In genomic region chr11:17646451-17647145, GRCh38 we compare ENCODE assay signal across 25 cellular contexts.
"Had no signal": no experiment of that assay in that cellular context is flagged by ENCODE, and none has a peak within 500 bp of the region (broad histone marks: within the 10 kb centered on the region; RNA-seq: fewer than 3 reads in every experiment).

No MANE protein-coding gene starts in this region.

- H3K27me3 ChIP-seq: colonic mucosa, MG63 had no signal

- DNase-seq: activated CD4-positive, alpha-beta T cell treated with anti-CD3 and anti-CD28 coated beads, Interleukin-2, amount 50 U/mL, for 1 hour; activated CD4-positive, CD25-positive, alpha-beta regulatory T cell; activated CD8-positive, alpha-beta memory T cell treated with anti-CD3 and anti-CD28 coated beads, Interleukin-2, amount 50 U/mL, for 4 hours; activated CD8-positive, alpha-beta T cell treated with anti-CD3 and anti-CD28 coated beads for 36 hours; activated gamma-delta T cell treated with Interleukin-2 at 50 U/mL for 16 hours; activated naive CD4-positive, alpha-beta T cell treated with anti-CD3 and anti-CD28 coated beads, Interleukin-2, amount 10 ng/mL, durations not matched to agents 7 days and 5 days; activated naive CD8-positive, alpha-beta T cell treated with anti-CD3 and anti-CD28 coated beads for 36 hours; activated T-cell treated with anti-CD3 and anti-CD28 coated beads, Interleukin-2, amount 50 U/mL, for 72 hours; caudate nucleus; colonic mucosa; MG63; NCI-H1105; NCI-H1436; NCI-H1694 treated with DMSO at 0.1 percent for 48 hours; NCI-H2029 treated with DMSO at 0.1 percent for 48 hours; NCI-H345; NCI-H510A; NCI-H526 treated with DMSO at 0.1 percent for 48 hours; NCI-H82; NK-92 treated with Interleukin-12 subunit alpha and Interleukin-12 subunit beta, amount 100 ng/mL, for 24 hours; PC-3; SHP77 treated with DMSO at 0.1 percent for 48 hours; T-cell; T-helper 2 cell; T1000 had no signal

- H3K9me3 ChIP-seq: colonic mucosa, MG63 had no signal

- H3K36me3 ChIP-seq: colonic mucosa, MG63 had no signal

- H3K4me3 ChIP-seq: colonic mucosa, MG63 had no signal

- ATAC-seq: activated CD8-positive, alpha-beta T cell treated with anti-CD3 and anti-CD28 coated beads for 36 hours; activated T-cell treated with anti-CD3 and anti-CD28 coated beads, Interleukin-2, amount 50 U/mL, for 72 hours; PC-3; T-cell had no signal

- H3K27ac ChIP-seq: colonic mucosa had no signal

- H3K4me1 ChIP-seq: colonic mucosa had no signal
